In genomic region chr18:42274488-42275137, GRCh38 we compare ENCODE assay signal across 8 cellular contexts.
DNase-seq lines count a peak whose midpoint lies in the region; ATAC-seq lines count a peak whose summit lies in the region.

No MANE protein-coding gene starts in this region.

- H3K27ac ChIP-seq in trophoblast cell (ENCODE audit: low read depth, low read length), result no peak overlapping the region
- H3K27ac ChIP-seq in caudate nucleus (ENCODE audit: low read depth, low read length), result no peak overlapping the region

- H3K4ac ChIP-seq in trophoblast cell (ENCODE audit: low read depth, low read length), result no peak overlapping the region

- H3K14ac ChIP-seq in trophoblast cell (ENCODE audit: low read length), result no peak overlapping the region

- ATAC-seq in GM19452 (IDR thresholded peaks at IDR 0.05; ENCODE audit: unreplicated experiment), result no peak

- no peak overlapping the region for H3K4me3 ChIP-seq in Jurkat, Clone E6-1 (ENCODE audit: low read length)
- no peak overlapping the region for H3K4me3 ChIP-seq in trophoblast cell (ENCODE audit: low read depth, low read length)

- no peak overlapping the region for H2AFZ ChIP-seq in trophoblast cell (ENCODE audit: insufficient read depth, low read length, poor library complexity)

- H3K9ac ChIP-seq in trophoblast cell (ENCODE audit: low read length), result no peak overlapping the region

- peak; percentile 34 for DNase-seq in NCI-H1694 treated with DMSO at 0.1 percent for 48 hours (lab: John Stamatoyannopoulos, UW)
- no peak for DNase-seq in NCI-H1694 (lab: John Stamatoyannopoulos, UW)
- DNase-seq in Jurkat, Clone E6-1 (ENCODE audit: low read depth, low spot score), result peak; percentile 28
- peak; percentile 43 for DNase-seq in astrocyte of the hippocampus (ENCODE audit: low read depth, low spot score)
- DNase-seq in trophoblast cell, result peak in 1 of 2 donors; percentile 12
- no peak for DNase-seq in caudate nucleus (lab: John Stamatoyannopoulos, UW)
- no peak for DNase-seq in germinal center (ENCODE audit: low spot score)

- H3K4me1 ChIP-seq in trophoblast cell (ENCODE audit: control insufficient read depth in 1 of 2, insufficient read depth in 2 of 2, low read length in 2 of 2), result no peaks in the 10 kb centered on the region

- H3K23ac ChIP-seq in trophoblast cell (ENCODE audit: low read length), result no peak overlapping the region

- H4K91ac ChIP-seq in trophoblast cell (ENCODE audit: low read depth, low read length), result no peak overlapping the region

- no peak overlapping the region for H3K18ac ChIP-seq in trophoblast cell (ENCODE audit: low read length)

- no peak overlapping the region for H2BK120ac ChIP-seq in trophoblast cell (ENCODE audit: insufficient read depth, low read length, poor library complexity)

- peak overlapping the region; percentile 49 for H4K8ac ChIP-seq in trophoblast cell (ENCODE audit: low read depth, low read length)

- no peak overlapping the region for H2BK5ac ChIP-seq in trophoblast cell (ENCODE audit: low read depth, low read length, poor library complexity)

- H4K12ac ChIP-seq in trophoblast cell (ENCODE audit: low read depth, low read length), result no peak overlapping the region

- H3K4me2 ChIP-seq in trophoblast cell (ENCODE audit: low read length), result no peak overlapping the region

- peak overlapping the region; percentile 42 for H2BK12ac ChIP-seq in trophoblast cell (ENCODE audit: low read length)

- peak overlapping the region; percentile 73 for H2AK5ac ChIP-seq in trophoblast cell (ENCODE audit: low read length)

- H3K27me3 ChIP-seq in trophoblast cell (ENCODE audit: insufficient read depth, low read length), result no peaks in the 10 kb centered on the region

- H3K36me3 ChIP-seq in trophoblast cell (ENCODE audit: control insufficient read depth in 1 of 2, insufficient read depth in 2 of 2, low read length in 2 of 2), result no peaks in the 10 kb centered on the region

- no peaks in the 10 kb centered on the region for H3K79me2 ChIP-seq in trophoblast cell (ENCODE audit: control insufficient read depth, insufficient read depth, low read length, poor library complexity)

- WGBS in trophoblast cell (ENCODE audit: extremely low coverage, insufficient coverage, insufficient read length), result no CpG with 5 or more reads among the region's 1 CpG

- peaks cover 6% of the 10 kb centered on the region for H3K79me1 ChIP-seq in trophoblast cell (ENCODE audit: low read length)

- no peaks in the 10 kb centered on the region for H3K9me3 ChIP-seq in trophoblast cell (ENCODE audit: insufficient read depth, low read depth, low read length)

Comparison
In these comparisons a context has a peak if more than half of its experiments do, and no peak if none do; other contexts are left out.
1. DNase-seq: peak in NCI-H1694 treated with DMSO at 0.1 percent for 48 hours (single experiment), Jurkat, Clone E6-1 (single experiment) and astrocyte of the hippocampus (single experiment); none in NCI-H1694 (single experiment), caudate nucleus (0 of 61) and germinal center (single experiment).